ENCODE assay signal across 8 cellular contexts in the genomic region with DNA sequence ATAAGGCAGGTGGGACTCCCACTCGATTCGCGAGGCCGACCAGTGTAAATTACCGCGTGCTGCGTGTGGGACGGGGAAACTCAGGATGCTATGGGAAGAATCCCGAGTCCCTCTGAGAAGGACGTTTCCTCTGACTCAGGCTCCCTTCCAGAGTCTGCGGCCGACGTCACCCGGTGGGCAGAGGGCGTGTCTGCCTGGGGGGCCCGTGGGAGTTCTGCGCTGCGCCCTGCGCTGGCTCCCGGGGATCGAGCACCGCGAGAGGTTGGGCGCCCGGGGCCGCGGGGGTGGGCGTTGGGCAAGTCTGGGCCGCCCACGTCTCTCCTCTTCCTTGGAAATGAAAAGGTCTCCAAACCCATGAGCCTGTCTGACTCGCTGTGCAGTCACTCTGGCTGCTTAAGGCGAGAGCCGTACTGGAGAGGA. TPM values are rescaled to one million over a fixed set of nuclear protein-coding genes. Genes with fewer than 3 reads are reported as not detected.
DNase-seq lines count a peak whose midpoint lies in the region; ATAC-seq and TF ChIP-seq lines count a peak whose summit lies in the region.

No MANE protein-coding gene starts in this region.

- no peaks in the 10 kb centered on the region for H3K27me3 ChIP-seq in lung (ENCODE audit: control insufficient read depth, insufficient read depth)

- H3K4me3 ChIP-seq in lung: peak overlapping the region; percentile 42

- ATAC-seq in HG02973 (IDR thresholded peaks at IDR 0.05; ENCODE audit: unreplicated experiment) (peak; percentile 6), lung (ENCODE audit: insufficient read depth, low FRiP score) (peak; percentile 72)

- H3K9me3 ChIP-seq in lung (ENCODE audit: control insufficient read depth in 2 of 2, insufficient read depth in 1 of 2, low read length in 1 of 2): peaks cover 0 to 1% of the 10 kb centered on the region in 2 donors

- DNase-seq in COLO829 (ENCODE audit: low spot score): peak; percentile 19
- DNase-seq in UCSD-AML1 (lab: John Stamatoyannopoulos, UW; ENCODE audit: unreplicated experiment): peak; percentile 36
- peak; percentile 61 for DNase-seq in dermis blood vessel endothelial cell
- DNase-seq in lung (ENCODE audit: low spot score): peak; percentile 46
- DNase-seq in stimulated activated CD8-positive, alpha-beta memory T cell treated with anti-CD3 and anti-CD28 coated beads, Interleukin-15, amount 100 ng/mL, for 48 hours (ENCODE audit: low read depth in 2 of 2): peak; percentile 44 to 50
- DNase-seq in NCI-H2227 (lab: John Stamatoyannopoulos, UW; ENCODE audit: unreplicated experiment): no peak
- no peak for DNase-seq in midbrain (lab: John Stamatoyannopoulos, UW)

- WGBS in lung, 2 donors: 0 to 1% methylated on average over 33 of the region's 33 CpGs

- H3K4me1 ChIP-seq in lung (ENCODE audit: control insufficient read depth in 2 of 2, insufficient read depth in 2 of 2, low read length in 2 of 2): peaks cover 0 to 8% of the 10 kb centered on the region in 2 donors

- H3K36me3 ChIP-seq in lung (ENCODE audit: control insufficient read depth in 2 of 2, insufficient read depth in 2 of 2, low read length in 2 of 2): no peaks in the 10 kb centered on the region

- H3K27ac ChIP-seq in lung (ENCODE audit: low read depth in 1 of 2, low read length in 1 of 2): peak overlapping the region in 1 of 2 donors; percentile 68

- no peak for TF ChIP-seq CTCF in lung (IDR thresholded peaks at IDR 0.05; ENCODE audit: control extremely low read depth, extremely low read depth)

RNA-seq across cellular contexts. Expression of a gene that starts 0.5 kb away (rescaled TPM):
- total RNA-seq in dermis blood vessel endothelial cell (0.47 and 0.68 TPM in 2 replicates), lung (1 to 10 TPM; 2.1 to 4.9 TPM)
- polyA plus RNA-seq in lung: under 1 TPM; 0.53 to 0.76 TPM

RNA-seq across cellular contexts. Expression of a gene that starts 0.6 kb away (rescaled TPM):
- total RNA-seq in dermis blood vessel endothelial cell: not detected in 2 replicates
- total RNA-seq in lung: under 1 TPM; 0.06 to 0.48 TPM
- under 1 TPM; 0.14 TPM for polyA plus RNA-seq in lung

Comparison
In these comparisons a context has a peak if more than half of its experiments do, and no peak if none do; other contexts are left out.
1. DNase-seq: peak in COLO829 (single experiment), UCSD-AML1 (single experiment), dermis blood vessel endothelial cell (single experiment), lung (single experiment) and stimulated activated CD8-positive, alpha-beta memory T cell treated with anti-CD3 and anti-CD28 coated beads, Interleukin-15, amount 100 ng/mL, for 48 hours (2 of 2); none in NCI-H2227 (single experiment) and midbrain (single experiment).